In the genomic region with DNA sequence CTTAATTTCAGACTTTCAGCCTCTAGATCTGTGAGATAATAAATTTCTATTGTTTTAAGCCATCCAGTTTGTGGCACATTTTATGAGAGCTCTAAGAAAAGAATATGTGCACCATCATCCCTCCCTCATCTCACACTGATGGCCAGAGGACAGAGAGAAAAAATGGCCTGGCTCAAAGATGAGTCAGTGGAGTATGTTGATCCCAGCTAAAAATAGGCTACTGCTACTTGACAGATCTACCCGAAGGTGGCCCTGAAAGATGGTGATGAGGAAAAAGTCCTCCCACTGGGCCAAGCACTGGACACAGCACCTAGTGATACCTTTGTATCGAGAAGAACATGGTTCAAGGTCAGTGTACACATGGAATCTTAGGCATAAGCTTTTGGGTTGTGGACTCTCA, we compare ENCODE assay signal across 18 cellular contexts. TPM values are rescaled to one million over a fixed set of nuclear protein-coding genes. Genes with fewer than 3 reads are reported as not detected.
DNase-seq lines count a peak whose midpoint lies in the region; ATAC-seq and TF ChIP-seq lines count a peak whose summit lies in the region.
"Had no signal": no experiment of that assay in that cellular context is flagged by ENCODE, and none has a peak within 500 bp of the region (broad histone marks: within the 10 kb centered on the region; RNA-seq: fewer than 3 reads in every experiment).

No MANE protein-coding gene starts in this region.

- no peak overlapping the region for H3K23ac ChIP-seq in H9 (ENCODE audit: insufficient read length, low read depth, low read length)

- H3K9me3 Mint-ChIP-seq in CD8-positive, alpha-beta T cell: peaks cover 2% of the 10 kb centered on the region
- peaks cover 22 to 25% of the 10 kb centered on the region in 2 experiments; a peak in 4 of 5 replicates for H3K9me3 Mint-ChIP-seq in H9
- peaks cover 19% of the 10 kb centered on the region for H3K9me3 Mint-ChIP-seq in GM23338

- no peaks in the 10 kb centered on the region for H3K4me1 Mint-ChIP-seq in CD8-positive, alpha-beta T cell (ENCODE audit: low read depth)
- no peaks in the 10 kb centered on the region for H3K4me1 Mint-ChIP-seq in H9
- H3K4me1 Mint-ChIP-seq in GM23338: no peaks in the 10 kb centered on the region

- no peaks in the 10 kb centered on the region for H3K27me3 ChIP-seq in osteoblast (ENCODE audit: insufficient read depth, low read length)
- H3K27me3 ChIP-seq in CD8-positive, alpha-beta T cell (ENCODE audit: insufficient read depth, low read length): no peaks in the 10 kb centered on the region
- no peaks in the 10 kb centered on the region for H3K27me3 ChIP-seq in H9 (ENCODE audit: insufficient read depth, low read length)
- H3K27me3 ChIP-seq in GM23338 (ENCODE audit: insufficient read depth): no peaks in the 10 kb centered on the region

- H2AFZ ChIP-seq in osteoblast (ENCODE audit: low read length): no peak overlapping the region
- no peak overlapping the region for H2AFZ ChIP-seq in H9 (ENCODE audit: low read length)
- H2AFZ ChIP-seq in GM23338: no peak overlapping the region

- peaks cover 4% of the 10 kb centered on the region; the same call in 1 of the 2 replicates for H3K9me2 ChIP-seq in GM23338 (ENCODE audit: insufficient read depth)

- CTCF ChIA-PET in CD8-positive, alpha-beta T cell (lab: Charles Lee): interaction anchor here (1.2 kb wide), 1 partner anchor 118 kb away, joined by 3 read pairs; no protein-coding TSS in a partner anchor

- H3K36me3 Mint-ChIP-seq in CD8-positive, alpha-beta T cell: no peaks in the 10 kb centered on the region
- H3K36me3 Mint-ChIP-seq in H9 (ENCODE audit: insufficient read depth in 1 of 3, low read depth in 3 of 3) (peaks cover 3 to 7% (median 6%) of the 10 kb centered on the region in 3 experiments; a peak in 5 of 7 replicates), GM23338 (ENCODE audit: low read depth) (peaks cover 4% of the 10 kb centered on the region; the same call in 1 of the 3 replicates)

- no peaks in the 10 kb centered on the region for H3K36me3 ChIP-seq in osteoblast (ENCODE audit: insufficient read depth, low read length)
- H3K36me3 ChIP-seq in CD8-positive, alpha-beta T cell (ENCODE audit: insufficient read depth, low read length): no peaks in the 10 kb centered on the region
- H3K36me3 ChIP-seq in GM23338 (ENCODE audit: insufficient read depth): no peaks in the 10 kb centered on the region

- intact Hi-C loops in CD8-positive, alpha-beta T cell (cut with DNase I, micrococcal nuclease): no loop called here

- no peak overlapping the region for H3K56ac ChIP-seq in H9 (ENCODE audit: insufficient read length, low read depth, low read length)

- no peak overlapping the region for H2BK5ac ChIP-seq in H9 (ENCODE audit: insufficient read length, low read length)

- H2BK20ac ChIP-seq in H9 (ENCODE audit: low read depth, low read length, poor library complexity, severe bottlenecking): no peak overlapping the region

- no peaks in the 10 kb centered on the region for H4K20me1 ChIP-seq in osteoblast (ENCODE audit: insufficient read depth, low read length)
- no peaks in the 10 kb centered on the region for H4K20me1 ChIP-seq in H9 (ENCODE audit: control insufficient read depth, insufficient read depth, insufficient read length)
- no peaks in the 10 kb centered on the region for H4K20me1 ChIP-seq in GM23338 (replicated peaks; ENCODE audit: insufficient read depth)

- H3K4me3 ChIP-seq in choroid plexus epithelial cell (ENCODE audit: low read depth, low read length): no peak overlapping the region
- H3K4me3 ChIP-seq in osteoblast (ENCODE audit: insufficient read depth, low read length): no peak overlapping the region
- no peak overlapping the region for H3K4me3 ChIP-seq in CD8-positive, alpha-beta T cell (ENCODE audit: low read depth, low read length)
- H3K4me3 ChIP-seq in GM23338: no peak overlapping the region

- H3K79me1 ChIP-seq in H9 (ENCODE audit: insufficient read depth, low read depth, low read length, poor library complexity, severe bottlenecking): no peaks in the 10 kb centered on the region

- H3K27ac ChIP-seq in osteoblast (ENCODE audit: low read depth, low read length) (no peak overlapping the region), H9 (ENCODE audit: insufficient read length, low read depth, low read length) (no peak overlapping the region), GM23338 (ENCODE audit: low read depth) (no peak overlapping the region)
- H3K27ac ChIP-seq in CD8-positive, alpha-beta T cell (ENCODE audit: low read depth, low read length): no peak overlapping the region

- WGBS in H9 (ENCODE audit: extremely low coverage, insufficient read length, low lambda C conversion rate): no CpG with 5 or more reads among the region's 2 CpGs

- DNase-seq in EH (ENCODE audit: low read depth): peak; percentile 84
- peak; percentile 55 for DNase-seq in M059J (ENCODE audit: low read depth)
- peak; percentile 13 for DNase-seq in choroid plexus epithelial cell (ENCODE audit: low read depth)
- peak; percentile 81 for DNase-seq in osteoblast (ENCODE audit: insufficient read length, low spot score, missing footprints)
- DNase-seq in CD8-positive, alpha-beta T cell: no peak
- no peak for DNase-seq in H9
- no peak for DNase-seq in erythroblast (lab: John Stamatoyannopoulos, UW)
- DNase-seq in GM23338 (ENCODE audit: low spot score): no peak
- DNase-seq: C1 segment of cervical spinal cord, Kasumi-1, NCI-H1105 treated with DMSO at 0.1 percent for 48 hours, NCI-H187 treated with DMSO at 0.1 percent for 48 hours, NCI-H446, NCI-H69, OCI-M1, RPMI8226, SIG-M5, SW 1271 had no signal

- peaks cover 3% of the 10 kb centered on the region for H3K27me3 Mint-ChIP-seq in CD8-positive, alpha-beta T cell (ENCODE audit: low read depth)
- H3K27me3 Mint-ChIP-seq in H9 (ENCODE audit: low read depth) (peaks cover 2% of the 10 kb centered on the region; the same call in 1 of the 2 replicates), GM23338 (ENCODE audit: insufficient read depth, low read depth, poor library complexity) (no peaks in the 10 kb centered on the region)

- no peak overlapping the region for H3K18ac ChIP-seq in H9 (ENCODE audit: insufficient read length, low read depth, low read length)

- H3K14ac ChIP-seq in H9 (ENCODE audit: insufficient read depth, low read length): no peak overlapping the region

- no peak for TF ChIP-seq POLR2A in erythroblast (IDR thresholded peaks at IDR 0.05; ENCODE audit: low read length)

- no peak overlapping the region for H2AK5ac ChIP-seq in H9 (ENCODE audit: insufficient read length, low read length)

- no peak overlapping the region for H3K4me3 Mint-ChIP-seq in CD8-positive, alpha-beta T cell
- H3K4me3 Mint-ChIP-seq in H9 (no peak overlapping the region), GM23338 (no peak overlapping the region)

- TF ChIP-seq CTCF in choroid plexus epithelial cell (conservative IDR thresholded peaks at IDR 0.05; ENCODE audit: low read depth, low read length) (no peak), osteoblast (IDR thresholded peaks at IDR 0.05; ENCODE audit: extremely low read depth, low read depth, low read length) (no peak), H9 (conservative IDR thresholded peaks at IDR 0.05) (no peak), GM23338 (conservative IDR thresholded peaks at IDR 0.05; ENCODE audit: low read depth in 2 of 2) (no peak)
- TF ChIP-seq CTCF in CD8-positive, alpha-beta T cell (IDR thresholded peaks at IDR 0.05): no peak

- no peak overlapping the region for H3K27ac Mint-ChIP-seq in CD8-positive, alpha-beta T cell
- H3K27ac Mint-ChIP-seq in H9: no peak overlapping the region
- H3K27ac Mint-ChIP-seq in GM23338: no peak overlapping the region

- no peak overlapping the region for H4K8ac ChIP-seq in H9 (replicated peaks; ENCODE audit: insufficient read length, low read depth, low read length)

- H3K4ac ChIP-seq in H9 (ENCODE audit: low read depth, low read length): no peak overlapping the region

- no peak overlapping the region for H4K5ac ChIP-seq in H9 (ENCODE audit: insufficient read length, low read depth, low read length)

- H3F3A ChIP-seq in GM23338 (replicated peaks; ENCODE audit: low read depth): no peaks in the 10 kb centered on the region

- H3K23me2 ChIP-seq in H9 (ENCODE audit: insufficient read length, low read depth, low read length, poor library complexity, severe bottlenecking): no peaks in the 10 kb centered on the region

- H3K4me2 ChIP-seq in osteoblast (ENCODE audit: insufficient read depth, low read length) (no peak overlapping the region), H9 (ENCODE audit: insufficient read depth, insufficient read length, low read length) (no peak overlapping the region), GM23338 (no peak overlapping the region)

- ATAC-seq in CD8-positive, alpha-beta T cell: no peak
- no peak for ATAC-seq in GM23338

- no peak overlapping the region for H4K91ac ChIP-seq in H9 (ENCODE audit: insufficient read length, low read depth, low read length)

- no peak overlapping the region for H3K9ac ChIP-seq in H9 (ENCODE audit: extremely low read depth, insufficient read length, low read length)

- H3K79me2 ChIP-seq in osteoblast (ENCODE audit: insufficient read depth, low read length) (no peaks in the 10 kb centered on the region), H9 (ENCODE audit: insufficient read depth, low read length) (no peaks in the 10 kb centered on the region), GM23338 (replicated peaks; ENCODE audit: insufficient read depth) (no peaks in the 10 kb centered on the region)

- peaks cover 3% of the 10 kb centered on the region for H3K4me1 ChIP-seq in osteoblast (ENCODE audit: insufficient read depth, low read length)
- H3K4me1 ChIP-seq in CD8-positive, alpha-beta T cell (ENCODE audit: insufficient read depth, low read length): no peaks in the 10 kb centered on the region
- no peaks in the 10 kb centered on the region for H3K4me1 ChIP-seq in H9 (ENCODE audit: insufficient read depth, low read length)
- no peaks in the 10 kb centered on the region for H3K4me1 ChIP-seq in GM23338 (ENCODE audit: insufficient read depth)

- no peak overlapping the region for H2BK120ac ChIP-seq in H9 (ENCODE audit: low read depth, low read length, poor library complexity, severe bottlenecking)

- H3K9me3 ChIP-seq in osteoblast (ENCODE audit: low read depth, low read length) (no peaks in the 10 kb centered on the region), H9 (ENCODE audit: control insufficient read depth, low read depth, low read length) (peaks cover 5% of the 10 kb centered on the region)
- H3K9me3 ChIP-seq in CD8-positive, alpha-beta T cell (ENCODE audit: low read length): no peaks in the 10 kb centered on the region

- POLR2A ChIA-PET in CD8-positive, alpha-beta T cell (lab: Charles Lee): no interaction called here

- no peak overlapping the region for H2BK15ac ChIP-seq in H9 (ENCODE audit: low read depth, low read length)

- H3T11ph ChIP-seq in H9 (ENCODE audit: low read length): no peak overlapping the region

- H2BK12ac ChIP-seq in H9 (ENCODE audit: insufficient read length, low read depth, low read length): no peak overlapping the region

RNA-seq across cellular contexts. Expression of a gene that starts 38.2 kb away (rescaled TPM):
- 65.9 and 91.5 TPM in 2 replicates for total RNA-seq in M059J (2014; rRNA removed; shearing (Covaris generic))
- 104 and 110 TPM in 2 replicates for total RNA-seq in osteoblast
- 10 to 100 TPM; 49.6 to 57.0 TPM for total RNA-seq in CD8-positive, alpha-beta T cell
- 95.5 and 100 TPM in 2 replicates for total RNA-seq in H9 (2021)
- total RNA-seq in GM23338 (2014; rRNA removed; shearing (Covaris generic)): 39.3 and 45.2 TPM in 2 replicates
- polyA plus RNA-seq in GM23338 (2016; fragmentation: Nextera tagmentation; extraction: Ambion mirVana): 40.0 and 40.3 TPM in 2 replicates

Comparison
In these comparisons a context has a peak if more than half of its experiments do, and no peak if none do; other contexts are left out.
1. DNase-seq: peak in EH (single experiment), M059J (single experiment), choroid plexus epithelial cell (single experiment) and osteoblast (single experiment); none in CD8-positive, alpha-beta T cell (0 of 7), H9 (single experiment), erythroblast (0 of 2) and GM23338 (single experiment).